15 cellular contexts compared by ENCODE assay signal in genomic region chr19:58060231-58060630, GRCh38. TPM values are rescaled to one million over a fixed set of nuclear protein-coding genes. Genes with fewer than 3 reads are reported as not detected.
DNase-seq lines count a peak whose midpoint lies in the region; ATAC-seq and TF ChIP-seq lines count a peak whose summit lies in the region.
"Had no signal": no experiment of that assay in that cellular context is flagged by ENCODE, and none has a peak within 500 bp of the region (broad histone marks: within the 10 kb centered on the region; RNA-seq: fewer than 3 reads in every experiment).

No MANE protein-coding gene starts in this region.

- peak overlapping the region in 2 of 4 donors; percentile 50 to 91 for H3K4me3 Mint-ChIP-seq in CD4-positive, CD25-positive, alpha-beta regulatory T cell
- peak overlapping the region; percentile 85 for H3K4me3 Mint-ChIP-seq in activated B cell treated with CpG ODN at 0.5 μM for 24 hours
- H3K4me3 Mint-ChIP-seq: activated CD8-positive, alpha-beta memory T cell treated with anti-CD3 and anti-CD28 coated beads, Interleukin-2, amount 10 ng/mL, durations not matched to agents 7 days and 5 days had no signal

- no peak overlapping the region for H3K27ac ChIP-seq in CD4-positive, CD25-positive, alpha-beta regulatory T cell (ENCODE audit: insufficient read depth, low read length, poor library complexity, severe bottlenecking)
- no peak overlapping the region for H3K27ac ChIP-seq in skeletal muscle tissue (ENCODE audit: low read depth, low read length)
- H3K27ac ChIP-seq: HL-60 had no signal

- H3K36me3 Mint-ChIP-seq in CD4-positive, CD25-positive, alpha-beta regulatory T cell: peaks cover 17% of the 10 kb centered on the region
- H3K36me3 Mint-ChIP-seq in activated B cell treated with CpG ODN at 0.5 μM for 24 hours (ENCODE audit: low read depth): peaks cover 32% of the 10 kb centered on the region

- no peak overlapping the region for H3K9ac ChIP-seq in skeletal muscle tissue (ENCODE audit: low read depth in 1 of 3, low read length in 3 of 3)

- POLR2A ChIA-PET in activated B cell treated with CpG ODN at 0.5 μM for 24 hours (lab: Charles Lee): interaction anchor here (0.9 to 1.7 kb wide), 4 partner anchors 58 to 460 kb away, joined by 3 to 41 read pairs (median 4); partner anchors contain the start of genes ZBTB45 and ZNF606

- CTCF ChIA-PET in activated B cell treated with CpG ODN at 0.5 μM for 24 hours (lab: Charles Lee): no interaction called here

- peaks cover 2% of the 10 kb centered on the region for H3K36me3 ChIP-seq in CD4-positive, CD25-positive, alpha-beta regulatory T cell (ENCODE audit: control insufficient read depth, insufficient read depth, low read length)
- H3K36me3 ChIP-seq in skeletal muscle tissue (ENCODE audit: control insufficient read depth in 3 of 3, insufficient read depth in 3 of 3, low read length in 3 of 3): peaks cover 10 to 21% (median 16%) of the 10 kb centered on the region in 3 donors

- H3K4me3 ChIP-seq in CD4-positive, CD25-positive, alpha-beta regulatory T cell (ENCODE audit: low read depth, low read length): no peak overlapping the region
- H3K4me3 ChIP-seq in skeletal muscle tissue (ENCODE audit: low read length in 3 of 3): peak overlapping the region in 2 of 3 donors; percentile 63 to 77

- H3K9me3 ChIP-seq in CD4-positive, CD25-positive, alpha-beta regulatory T cell (ENCODE audit: control insufficient read depth in 2 of 2, low read length in 2 of 2): peaks cover 10 to 66% of the 10 kb centered on the region in 2 experiments
- peaks cover 20% of the 10 kb centered on the region in 3 donors for H3K9me3 ChIP-seq in skeletal muscle tissue (ENCODE audit: control insufficient read depth in 3 of 3, low read length in 3 of 3)

- peaks cover 4% of the 10 kb centered on the region for H3K27me3 Mint-ChIP-seq in CD4-positive, CD25-positive, alpha-beta regulatory T cell
- H3K27me3 Mint-ChIP-seq in activated B cell treated with CpG ODN at 0.5 μM for 24 hours: peaks cover 10% of the 10 kb centered on the region
- H3K27me3 Mint-ChIP-seq: activated CD8-positive, alpha-beta memory T cell treated with anti-CD3 and anti-CD28 coated beads, Interleukin-2, amount 10 ng/mL, durations not matched to agents 7 days and 5 days had no signal

- intact Hi-C loops in activated B cell treated with CpG ODN at 0.5 μM for 24 hours (cut with micrococcal nuclease): no loop called here

- H3K27me3 ChIP-seq in CD4-positive, CD25-positive, alpha-beta regulatory T cell (ENCODE audit: control insufficient read depth, insufficient read depth, low read length): no peaks in the 10 kb centered on the region
- peaks cover 0 to 4% (median 2%) of the 10 kb centered on the region in 3 donors for H3K27me3 ChIP-seq in skeletal muscle tissue (ENCODE audit: control insufficient read depth in 3 of 3, insufficient read depth in 3 of 3, low read length in 3 of 3)

- H3K27ac Mint-ChIP-seq in CD4-positive, CD25-positive, alpha-beta regulatory T cell: peak overlapping the region in 2 of 3 donors; percentile 56 to 67
- H3K27ac Mint-ChIP-seq in activated B cell treated with CpG ODN at 0.5 μM for 24 hours: no peak overlapping the region
- H3K27ac Mint-ChIP-seq: activated CD8-positive, alpha-beta memory T cell treated with anti-CD3 and anti-CD28 coated beads, Interleukin-2, amount 10 ng/mL, durations not matched to agents 7 days and 5 days had no signal

- peaks cover 4% of the 10 kb centered on the region for H3K4me1 ChIP-seq in CD4-positive, CD25-positive, alpha-beta regulatory T cell (ENCODE audit: control insufficient read depth, insufficient read depth, low read length, poor library complexity, severe bottlenecking)
- H3K4me1 ChIP-seq in skeletal muscle tissue (ENCODE audit: control insufficient read depth in 3 of 3, insufficient read depth in 3 of 3, low read length in 3 of 3): peaks cover 2 to 7% (median 4%) of the 10 kb centered on the region in 3 donors

- peaks cover 0 to 17% (median 2%) of the 10 kb centered on the region in 4 donors for H3K4me1 Mint-ChIP-seq in CD4-positive, CD25-positive, alpha-beta regulatory T cell
- peaks cover 6% of the 10 kb centered on the region for H3K4me1 Mint-ChIP-seq in activated B cell treated with CpG ODN at 0.5 μM for 24 hours

- H3K9me3 Mint-ChIP-seq in CD4-positive, CD25-positive, alpha-beta regulatory T cell: peaks cover 0 to 57% (median 22%) of the 10 kb centered on the region in 7 donors
- peaks cover 24% of the 10 kb centered on the region for H3K9me3 Mint-ChIP-seq in activated B cell treated with CpG ODN at 0.5 μM for 24 hours

- DNase-seq in CD4-positive, CD25-positive, alpha-beta regulatory T cell: no peak
- DNase-seq in activated B cell treated with CpG ODN at 0.5 μM for 24 hours (no peak), left kidney (ENCODE audit: low read depth, low spot score) (peak; percentile 24), epidermal melanocyte (ENCODE audit: insufficient read length, low spot score) (no peak), NCI-H1417 treated with DMSO at 0.1 percent for 48 hours (lab: John Stamatoyannopoulos, UW) (no peak), NCI-H2107 (lab: John Stamatoyannopoulos, UW) (no peak)
- no peak for DNase-seq in stimulated activated CD4-positive, alpha-beta T cell treated with anti-CD3 and anti-CD28 coated beads, Interleukin-2, amount 100 ng/mL, for 24 hours
- DNase-seq: activated CD8-positive, alpha-beta memory T cell treated with anti-CD3 and anti-CD28 coated beads, Interleukin-2, amount 10 ng/mL, durations not matched to agents 7 days and 5 days; NCI-H446 treated with DMSO at 0.1 percent for 48 hours had no signal

- ATAC-seq in CD4-positive, CD25-positive, alpha-beta regulatory T cell (ENCODE audit: low read depth in 2 of 2): no peak
- no peak for ATAC-seq in activated B cell treated with CpG ODN at 0.5 μM for 24 hours (ENCODE audit: low read depth)
- ATAC-seq: Panc1 had no signal

- TF ChIP-seq CTCF in activated B cell treated with CpG ODN at 0.5 μM for 24 hours (IDR thresholded peaks at IDR 0.05): no peak

RNA-seq across cellular contexts. Expression of gene ZNF135, which starts 1.1 kb away (rescaled TPM):
- 0.39 TPM for total RNA-seq in CD4-positive, CD25-positive, alpha-beta regulatory T cell
- polyA plus RNA-seq in CD4-positive, CD25-positive, alpha-beta regulatory T cell: 1 to 10 TPM in 1 of 4 donors, under 1 TPM in 3; 0.15 to 2.7 (median 0.88) TPM
- total RNA-seq in activated B cell treated with CpG ODN at 0.5 μM for 24 hours (5.8 and 7.5 TPM in 2 replicates), skeletal muscle tissue (10.4 TPM)
- total RNA-seq: T-helper 2 cell treated with Interferon-gamma antibody and Interleukin-4, amounts not matched to agents 100 ng/mL and 5 ng/mL, for 36 hours had no signal

RNA-seq across cellular contexts. Expression of gene ZSCAN1, which starts 26.4 kb away (rescaled TPM):
- not detected for total RNA-seq in CD4-positive, CD25-positive, alpha-beta regulatory T cell
- polyA plus RNA-seq in CD4-positive, CD25-positive, alpha-beta regulatory T cell: not detected
- total RNA-seq in activated B cell treated with CpG ODN at 0.5 μM for 24 hours: not detected in 2 replicates
- total RNA-seq in skeletal muscle tissue: not detected
- total RNA-seq: activated CD8-positive, alpha-beta memory T cell treated with anti-CD3 and anti-CD28 coated beads, Interleukin-2, amount 10 ng/mL, durations not matched to agents 7 days and 5 days; kidney epithelial cell; renal cortical epithelial cell; T-helper 2 cell treated with Interferon-gamma antibody and Interleukin-4, amounts not matched to agents 100 ng/mL and 5 ng/mL, for 36 hours had no signal

RNA-seq across cellular contexts. Expression of gene ZSCAN18, which starts 37.8 kb away (rescaled TPM):
- total RNA-seq in CD4-positive, CD25-positive, alpha-beta regulatory T cell: 13.4 TPM
- 10 to 100 TPM in 2 of 4 donors, 1 to 10 TPM in 2; 3.9 to 17.7 (median 12.0) TPM for polyA plus RNA-seq in CD4-positive, CD25-positive, alpha-beta regulatory T cell
- 40.8 and 49.8 TPM in 2 replicates for total RNA-seq in activated B cell treated with CpG ODN at 0.5 μM for 24 hours
- 50.6 TPM for total RNA-seq in skeletal muscle tissue

RNA-seq across cellular contexts. Expression of gene ZNF606, which starts 57.6 kb away (rescaled TPM):
- 10.3 TPM for total RNA-seq in CD4-positive, CD25-positive, alpha-beta regulatory T cell
- 1 to 10 TPM; 1.6 to 6.0 (median 4.7) TPM for polyA plus RNA-seq in CD4-positive, CD25-positive, alpha-beta regulatory T cell
- total RNA-seq in activated B cell treated with CpG ODN at 0.5 μM for 24 hours (27.8 and 32.9 TPM in 2 replicates), skeletal muscle tissue (15.1 TPM)
